Comparison of ENCODE assay signal across 8 cellular contexts in genomic region chr5:57173318-57174127, GRCh38. TPM values are rescaled to one million over a fixed set of nuclear protein-coding genes. Genes with fewer than 3 reads are reported as not detected.
A peak's percentile ranks its signal among the peaks of the same experiment; 100 is the strongest.
DNase-seq lines count a peak whose midpoint lies in the region; ATAC-seq and TF ChIP-seq lines count a peak whose summit lies in the region.

Gene GPBP1, plus strand, starts transcription at chr5:57174059. Its CDS starts 40,072 bp downstream, at chr5:57214131.

- no peak for TF ChIP-seq CTCF in left lung (IDR thresholded peaks at IDR 0.05)

- no peaks in the 10 kb centered on the region for H3K27me3 ChIP-seq in left lung

- peaks cover 36% of the 10 kb centered on the region for H3K36me3 Mint-ChIP-seq in dendritic cell treated with granulocyte-macrophage colony-stimulating factor and Interleukin-4, amounts not matched to agents 40 ng/mL and 50 ng/mL, for 4 days (ENCODE audit: low read depth)

- H3K9me3 Mint-ChIP-seq in dendritic cell treated with granulocyte-macrophage colony-stimulating factor and Interleukin-4, amounts not matched to agents 40 ng/mL and 50 ng/mL, for 4 days: no peaks in the 10 kb centered on the region

- H3K4me1 Mint-ChIP-seq in dendritic cell treated with granulocyte-macrophage colony-stimulating factor and Interleukin-4, amounts not matched to agents 40 ng/mL and 50 ng/mL, for 4 days (ENCODE audit: low read depth): peaks cover 40% of the 10 kb centered on the region

- DNase-seq in C1 segment of cervical spinal cord (lab: John Stamatoyannopoulos, UW) (peak; percentile 94 to 99 (median 98)), NCI-H748 treated with DMSO at 0.1 percent for 48 hours (lab: John Stamatoyannopoulos, UW) (peak; percentile 95), left lung (peak; percentile 97 to 99)
- peak; percentile 96 to 98 for DNase-seq in activated CD4-positive, alpha-beta T cell treated with anti-CD3 and anti-CD28 coated beads, Interleukin-2, amount 50 U/mL, for 24 hours (ENCODE audit: low read depth in 1 of 2, low spot score in 1 of 2)
- peak; percentile 94 to 97 for DNase-seq in stimulated activated CD4-positive, alpha-beta T cell treated with anti-CD3 and anti-CD28 coated beads, Interleukin-2, amount 100 ng/mL, for 48 hours

- H3K27me3 Mint-ChIP-seq in dendritic cell treated with granulocyte-macrophage colony-stimulating factor and Interleukin-4, amounts not matched to agents 40 ng/mL and 50 ng/mL, for 4 days: no peaks in the 10 kb centered on the region

- H3K4me3 Mint-ChIP-seq in dendritic cell treated with granulocyte-macrophage colony-stimulating factor and Interleukin-4, amounts not matched to agents 40 ng/mL and 50 ng/mL, for 4 days: peak within 1 kb of the TSS; percentile 96

- peaks cover 15 to 49% of the 10 kb centered on the region in 2 donors for H3K4me1 ChIP-seq in left lung

- no peaks in the 10 kb centered on the region for H3K9me3 ChIP-seq in left lung

- peak; percentile 61 for ATAC-seq in GM19372 (IDR thresholded peaks at IDR 0.05; ENCODE audit: low read depth, unreplicated experiment)
- ATAC-seq in HG03558 (IDR thresholded peaks at IDR 0.05; ENCODE audit: extremely low read depth, unreplicated experiment): peak; percentile 46
- ATAC-seq in left lung: peak; percentile 91

- peaks cover 0 to 6% of the 10 kb centered on the region in 2 donors for H3K36me3 ChIP-seq in left lung

- intact Hi-C loops in dendritic cell treated with granulocyte-macrophage colony-stimulating factor and Interleukin-4, amounts not matched to agents 40 ng/mL and 50 ng/mL, for 4 days (cut with micrococcal nuclease): loop anchor here (1.0 to 10.0 kb wide), 2 partner anchors 264 to 1869 kb away; partner anchors contain the start of genes DHX29, MTREX and SETD9
- intact Hi-C loops in left lung (cut with DNase I): no loop called here

- peak within 1 kb of the TSS; percentile 62 to 91 for H3K4me3 ChIP-seq in left lung

- H3K27ac ChIP-seq in left lung: peak within 1 kb of the TSS; percentile 99 to 100

- peak within 1 kb of the TSS; percentile 100 for H3K27ac Mint-ChIP-seq in dendritic cell treated with granulocyte-macrophage colony-stimulating factor and Interleukin-4, amounts not matched to agents 40 ng/mL and 50 ng/mL, for 4 days

RNA-seq across cellular contexts. Expression of gene GPBP1, which starts in this region (rescaled TPM):
- total RNA-seq in left lung: 10 to 100 TPM; 55.3 to 59.6 TPM

Comparison
In these comparisons a context has a peak if more than half of its experiments do, and no peak if none do; other contexts are left out.
1. Peak in every context shown above with its lines: DNase-seq, ATAC-seq, H3K4me3 ChIP-seq and H3K27ac ChIP-seq.